11 cellular contexts compared by ENCODE assay signal in the genomic region with DNA sequence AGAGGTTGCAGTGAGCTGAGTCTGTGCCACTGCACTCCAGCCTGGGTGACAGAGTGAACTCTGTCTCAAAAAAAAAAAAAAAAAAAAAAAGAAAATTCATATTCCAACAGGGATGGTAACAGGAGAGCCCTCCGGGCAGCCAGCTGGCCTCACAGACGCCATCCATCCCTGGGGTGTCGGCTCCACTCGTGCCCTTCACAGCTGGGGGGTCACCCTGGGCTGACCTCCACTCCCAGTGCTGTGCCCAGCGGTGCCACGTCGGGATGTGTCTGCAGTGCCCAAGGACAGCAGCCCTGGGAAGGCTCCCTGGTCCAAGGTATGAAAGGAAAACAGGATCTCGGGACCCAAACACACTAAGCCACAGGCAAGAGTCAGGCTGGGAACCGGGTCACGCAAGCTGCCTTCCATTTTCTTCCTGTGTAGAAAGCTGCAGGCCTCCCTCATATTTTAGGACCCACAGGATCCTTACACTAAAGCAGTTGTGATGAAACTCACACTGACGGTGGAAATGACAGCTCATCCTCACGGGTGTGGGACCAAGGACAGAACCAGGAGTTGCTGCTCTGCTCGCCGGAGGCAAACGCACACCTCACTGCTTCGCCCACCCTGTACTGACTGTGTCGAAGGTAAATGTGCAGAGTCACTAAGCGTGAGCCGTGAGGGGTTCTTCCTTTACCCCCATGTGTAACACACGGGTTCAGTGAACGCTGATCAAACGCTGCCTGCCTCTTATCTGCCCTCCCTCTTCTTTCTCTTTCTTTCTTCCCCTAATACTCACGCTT. TPM values are rescaled to one million over a fixed set of nuclear protein-coding genes. Genes with fewer than 3 reads are reported as not detected.
DNase-seq lines count a peak whose midpoint lies in the region; ATAC-seq, FAIRE-seq and TF ChIP-seq lines count a peak whose summit lies in the region.
"Had no signal": no experiment of that assay in that cellular context is flagged by ENCODE, and none has a peak within 500 bp of the region (broad histone marks: within the 10 kb centered on the region; RNA-seq: fewer than 3 reads in every experiment).

No MANE protein-coding gene starts in this region.

- H3K4me3 ChIP-seq in Peyer's patch (peak overlapping the region in 2 of 4 donors; percentile 45 to 97), duodenal mucosa (ENCODE audit: low read depth in 1 of 2, low read length in 2 of 2) (peak overlapping the region; percentile 44 to 86), ovary (no peak overlapping the region), tibial nerve (no peak overlapping the region)

- TF ChIP-seq EP300 in ovary (IDR thresholded peaks at IDR 0.05) (no peak), tibial nerve (IDR thresholded peaks at IDR 0.05) (no peak)

- H3K27ac ChIP-seq in Peyer's patch = peak overlapping the region; percentile 80 to 96 (median 92)
- H3K27ac ChIP-seq in duodenal mucosa (ENCODE audit: low read depth, low read length) = peak overlapping the region; percentile 83
- H3K27ac ChIP-seq in ovary = no peak overlapping the region
- H3K27ac ChIP-seq in tibial nerve = peak overlapping the region in 2 of 4 donors; percentile 37 to 71
- H3K27ac ChIP-seq: foreskin keratinocyte had no signal

- TF ChIP-seq CTCF in Peyer's patch (IDR thresholded peaks at IDR 0.05) (no peak), ovary (IDR thresholded peaks at IDR 0.05) (no peak), tibial nerve (IDR thresholded peaks at IDR 0.05) (no peak)

- H3K9me3 ChIP-seq in Peyer's patch (no peaks in the 10 kb centered on the region), duodenal mucosa (ENCODE audit: control insufficient read depth in 1 of 2, low read length in 2 of 2) (no peaks in the 10 kb centered on the region), ovary (no peaks in the 10 kb centered on the region), tibial nerve (no peaks in the 10 kb centered on the region)

- H3K4me1 ChIP-seq in Peyer's patch (peaks cover 15 to 90% (median 25%) of the 10 kb centered on the region in 4 donors), duodenal mucosa (ENCODE audit: control insufficient read depth in 1 of 2, insufficient read depth in 2 of 2, low read length in 2 of 2) (peaks cover 84 to 88% of the 10 kb centered on the region in 2 donors), ovary (ENCODE audit: insufficient read depth) (peaks cover 21% of the 10 kb centered on the region), tibial nerve (peaks cover 0 to 77% (median 37%) of the 10 kb centered on the region in 4 donors)
- H3K4me1 ChIP-seq: foreskin keratinocyte had no signal

- ATAC-seq in GM19467 (IDR thresholded peaks at IDR 0.05; ENCODE audit: unreplicated experiment) = no peak
- ATAC-seq: foreskin keratinocyte, HCT116 had no signal

- FAIRE-seq in GM19239 (lab: Jason Lieb, UNC) = peak; percentile 21
- FAIRE-seq: astrocyte had no signal

- H3K27me3 ChIP-seq in Peyer's patch (no peaks in the 10 kb centered on the region), duodenal mucosa (ENCODE audit: control insufficient read depth in 1 of 2, insufficient read depth in 2 of 2, low read length in 2 of 2) (no peaks in the 10 kb centered on the region), ovary (no peaks in the 10 kb centered on the region), tibial nerve (no peaks in the 10 kb centered on the region)

- H3K36me3 ChIP-seq in Peyer's patch = no peaks in the 10 kb centered on the region
- H3K36me3 ChIP-seq in duodenal mucosa (ENCODE audit: control insufficient read depth in 1 of 2, insufficient read depth in 2 of 2, low read length in 2 of 2) = no peaks in the 10 kb centered on the region
- no peaks in the 10 kb centered on the region for H3K36me3 ChIP-seq in ovary
- H3K36me3 ChIP-seq in tibial nerve = no peaks in the 10 kb centered on the region

- WGBS in ovary, 3 donors = 79 to 87% (median 83%) methylated on average over 23 of the region's 23 CpGs
- WGBS in tibial nerve, 2 donors = 76 to 82% methylated on average over 20 to 23 of the region's 23 CpGs

- peak overlapping the region; percentile 37 to 72 for H3K9ac ChIP-seq in duodenal mucosa (ENCODE audit: low read depth in 1 of 2, low read length in 2 of 2)

- DNase-seq in GM19239 (ENCODE audit: insufficient read length, low spot score) (no peak), Peyer's patch (no peak), renal cortical epithelial cell (ENCODE audit: low read depth) (peak; percentile 40), ovary (no peak), tibial nerve (ENCODE audit: low spot score in 2 of 2) (no peak)
- DNase-seq: foreskin keratinocyte, NCI-H345 had no signal

- no peak for TF ChIP-seq POLR2A in Peyer's patch (IDR thresholded peaks at IDR 0.05)
- TF ChIP-seq POLR2A in ovary (IDR thresholded peaks at IDR 0.05) = no peak
- no peak for TF ChIP-seq POLR2A in tibial nerve (IDR thresholded peaks at IDR 0.05)

- intact Hi-C loops in ovary (cut with DNase I) = no loop called here

RNA-seq across cellular contexts. Expression of a gene that starts 5.3 kb away (rescaled TPM):
- total RNA-seq in Peyer's patch = 100 to 1,000 TPM in 3 of 4 donors, 10 to 100 TPM in 1; 87.2 to 182 (median 116) TPM
- 35.8 and 42.2 TPM in 2 replicates for total RNA-seq in renal cortical epithelial cell
- total RNA-seq in ovary = 10 to 100 TPM in 6 of 7 donors, 1 to 10 TPM in 1; 9.8 to 33.9 (median 23.2) TPM
- 10 to 100 TPM in 1 of 2 donors, 1 to 10 TPM in 1; 5.9 to 12.2 TPM for polyA plus RNA-seq in ovary
- total RNA-seq in tibial nerve = 10 to 100 TPM; 11.4 to 39.3 (median 18.8) TPM

Comparison
In these comparisons a context has a peak if more than half of its experiments do, and no peak if none do; other contexts are left out.
1. H3K27ac ChIP-seq: peak in Peyer's patch (4 of 4) and duodenal mucosa (single experiment); none in ovary (0 of 2).
2. H3K4me3 ChIP-seq: peak in duodenal mucosa (2 of 2); none in ovary (single experiment) and tibial nerve (0 of 4).